ENCODE assay signal across 22 cellular contexts in genomic region chr2:242015366-242016065, GRCh38.
DNase-seq lines count a peak whose midpoint lies in the region; ATAC-seq and TF ChIP-seq lines count a peak whose summit lies in the region.
"Had no signal": no experiment of that assay in that cellular context is flagged by ENCODE, and none has a peak within 500 bp of the region (broad histone marks: within the 10 kb centered on the region; RNA-seq: fewer than 3 reads in every experiment).

No MANE protein-coding gene starts in this region.

- no peak overlapping the region for H3K4me3 ChIP-seq in WERI-Rb-1 (ENCODE audit: low read depth, low read length)
- H3K4me3 ChIP-seq: GM23338, SJCRH30 had no signal

- no peaks in the 10 kb centered on the region for H3K36me3 ChIP-seq in WERI-Rb-1
- H3K36me3 ChIP-seq: BE2C, SJCRH30 had no signal

- peak; percentile 45 for DNase-seq in activated effector memory CD4-positive, alpha-beta T cell treated with anti-CD3 and anti-CD28 coated beads, Interleukin-2, amount 50 U/mL, for 16 hours
- no peak for DNase-seq in activated effector memory CD4-positive, alpha-beta T cell treated with Interleukin-2 at 50 U/mL for 16 hours
- DNase-seq in WERI-Rb-1 (peak; percentile 3), sciatic nerve (ENCODE audit: low spot score) (peak; percentile 41), SIG-M5 treated with dmso at 0.1 percent for 504 hours (lab: John Stamatoyannopoulos, UW; ENCODE audit: unreplicated experiment) (no peak), SHP77 (lab: John Stamatoyannopoulos, UW) (no peak)
- no peak for DNase-seq in stimulated activated CD4-positive, alpha-beta T cell treated with anti-CD3 and anti-CD28 coated beads, Interleukin-12 subunit alpha, Interleukin-12 subunit beta, amount 100 ng/mL, for 4 hours
- DNase-seq: BE2C; CD4-positive, alpha-beta memory T cell; DMS153; GDM1; Kasumi-1; NCI-H187; NCI-H2107; NCI-H2227 treated with DMSO at 0.1 percent for 48 hours; NCI-H510A treated with DMSO at 0.1 percent for 48 hours; NCI-H82; PC-3; RPMI8226; SJCRH30 had no signal

- H3K27ac ChIP-seq in WERI-Rb-1, result no peak overlapping the region
- H3K27ac ChIP-seq: SJCRH30 had no signal

- intact Hi-C loops in sciatic nerve (cut with DNase I), result no loop called here

- ATAC-seq in sciatic nerve, result no peak
- ATAC-seq: GM23338, HCT116, PC-3 had no signal

- H3K9me3 ChIP-seq in WERI-Rb-1 (ENCODE audit: severe bottlenecking), result no peaks in the 10 kb centered on the region
- H3K9me3 ChIP-seq: BE2C, SJCRH30 had no signal

- no peak for TF ChIP-seq CTCF in WERI-Rb-1 (IDR thresholded peaks at IDR 0.05; ENCODE audit: low read depth, low read length)

- no peaks in the 10 kb centered on the region for H3K27me3 ChIP-seq in WERI-Rb-1 (ENCODE audit: insufficient read depth, low read depth, severe bottlenecking)
- H3K27me3 ChIP-seq: BE2C had no signal

Comparison
In these comparisons a context has a peak if more than half of its experiments do, and no peak if none do; other contexts are left out.
1. DNase-seq: peak in activated effector memory CD4-positive, alpha-beta T cell treated with anti-CD3 and anti-CD28 coated beads, Interleukin-2, amount 50 U/mL, for 16 hours (single experiment), WERI-Rb-1 (single experiment) and sciatic nerve (single experiment); none in activated effector memory CD4-positive, alpha-beta T cell treated with Interleukin-2 at 50 U/mL for 16 hours (single experiment), SIG-M5 treated with dmso at 0.1 percent for 504 hours (single experiment), stimulated activated CD4-positive, alpha-beta T cell treated with anti-CD3 and anti-CD28 coated beads, Interleukin-12 subunit alpha, Interleukin-12 subunit beta, amount 100 ng/mL, for 4 hours (single experiment) and SHP77 (0 of 2).